ENCODE assay signal across 7 cellular contexts in genomic region chr12:49121047-49121696, GRCh38. TPM values are rescaled to one million over a fixed set of nuclear protein-coding genes. Genes with fewer than 3 reads are reported as not detected.
DNase-seq lines count a peak whose midpoint lies in the region; ATAC-seq and TF ChIP-seq lines count a peak whose summit lies in the region.

No MANE protein-coding gene starts in this region.

- peak; percentile 68 for DNase-seq in NCI-H748 (lab: John Stamatoyannopoulos, UW; ENCODE audit: unreplicated experiment)
- DNase-seq in chondrocyte (ENCODE audit: low spot score): no peak
- no peak for DNase-seq in lower lobe of right lung
- DNase-seq in naive thymus-derived CD8-positive, alpha-beta T cell: no peak
- DNase-seq in NCI-H1105 (lab: John Stamatoyannopoulos, UW): no peak

- H3K9me3 ChIP-seq in lower lobe of right lung: no peaks in the 10 kb centered on the region

- no peaks in the 10 kb centered on the region for H3K36me3 Mint-ChIP-seq in chondrocyte (ENCODE audit: low read depth)
- no peaks in the 10 kb centered on the region for H3K36me3 Mint-ChIP-seq in naive thymus-derived CD8-positive, alpha-beta T cell

- H3K4me3 Mint-ChIP-seq in chondrocyte (ENCODE audit: unreplicated experiment): no peak overlapping the region
- no peak overlapping the region for H3K4me3 Mint-ChIP-seq in naive thymus-derived CD8-positive, alpha-beta T cell

- no peaks in the 10 kb centered on the region for H3K36me3 ChIP-seq in lower lobe of right lung

- TF ChIP-seq CTCF in GM12872 (IDR thresholded peaks at IDR 0.05; ENCODE audit: insufficient read depth, low read depth, low read length) (peak; percentile 45; the same call in 2 of the 3 replicates), chondrocyte (IDR thresholded peaks at IDR 0.05) (peak; percentile 86), lower lobe of right lung (IDR thresholded peaks at IDR 0.05) (peak; percentile 65)

- H3K27ac Mint-ChIP-seq in chondrocyte (ENCODE audit: unreplicated experiment): no peak overlapping the region
- no peak overlapping the region for H3K27ac Mint-ChIP-seq in naive thymus-derived CD8-positive, alpha-beta T cell

- H3K27me3 ChIP-seq in lower lobe of right lung (ENCODE audit: low read depth): no peaks in the 10 kb centered on the region

- intact Hi-C loops in lower lobe of right lung (cut with DNase I): no loop called here

- POLR2A ChIA-PET in naive thymus-derived CD8-positive, alpha-beta T cell (lab: Charles Lee): interaction anchor here (0.6 to 1.1 kb wide), 3 partner anchors 10 to 25 kb away, joined by 3 read pairs; partner anchors contain the start of genes LMBR1L and TUBA1B

- H3K27ac ChIP-seq in lower lobe of right lung: no peak overlapping the region

- no peaks in the 10 kb centered on the region for H3K4me1 ChIP-seq in lower lobe of right lung

- H3K4me1 Mint-ChIP-seq in chondrocyte (ENCODE audit: low read depth): no peaks in the 10 kb centered on the region
- H3K4me1 Mint-ChIP-seq in naive thymus-derived CD8-positive, alpha-beta T cell: peaks cover 0 to 4% (median 1%) of the 10 kb centered on the region in 4 donors

- H3K9me3 Mint-ChIP-seq in chondrocyte (ENCODE audit: low read depth): no peaks in the 10 kb centered on the region
- no peaks in the 10 kb centered on the region for H3K9me3 Mint-ChIP-seq in naive thymus-derived CD8-positive, alpha-beta T cell

- peak; percentile 79 to 90 for ATAC-seq in lower lobe of right lung
- no peak for ATAC-seq in naive thymus-derived CD8-positive, alpha-beta T cell
- no peak for ATAC-seq in HG03280 (IDR thresholded peaks at IDR 0.05; ENCODE audit: unreplicated experiment)

- H3K27me3 Mint-ChIP-seq in chondrocyte (ENCODE audit: low read depth): no peaks in the 10 kb centered on the region
- H3K27me3 Mint-ChIP-seq in naive thymus-derived CD8-positive, alpha-beta T cell: no peaks in the 10 kb centered on the region

- H3K4me3 ChIP-seq in lower lobe of right lung: no peak overlapping the region

RNA-seq across cellular contexts. Expression of gene TUBA1B, which starts 10.0 kb away (rescaled TPM):
- total RNA-seq in chondrocyte (544 to 857 TPM (median 551 TPM) in 3 replicates), lower lobe of right lung (575 TPM)
- total RNA-seq in naive thymus-derived CD8-positive, alpha-beta T cell: 100 to 1,000 TPM; 157 to 161 TPM
- 100 to 1,000 TPM; 277 to 339 (median 333) TPM for polyA plus RNA-seq in naive thymus-derived CD8-positive, alpha-beta T cell

RNA-seq across cellular contexts. Expression of gene LMBR1L, which starts 10.5 kb away (rescaled TPM):
- total RNA-seq in chondrocyte (37.0 to 47.3 TPM (median 46.9 TPM) in 3 replicates), lower lobe of right lung (61.7 TPM)
- 100 to 1,000 TPM; 253 to 270 TPM for total RNA-seq in naive thymus-derived CD8-positive, alpha-beta T cell
- polyA plus RNA-seq in naive thymus-derived CD8-positive, alpha-beta T cell: 10 to 100 TPM; 34.0 to 45.8 (median 34.6) TPM

RNA-seq across cellular contexts. Expression of gene DHH, which starts 26.6 kb away (rescaled TPM):
- total RNA-seq in chondrocyte: 0.07 TPM in 1 of 3 replicates, not detected in the others
- 1.5 TPM for total RNA-seq in lower lobe of right lung
- total RNA-seq in naive thymus-derived CD8-positive, alpha-beta T cell: under 1 TPM; 0.27 to 0.47 TPM
- polyA plus RNA-seq in naive thymus-derived CD8-positive, alpha-beta T cell: not detected

RNA-seq across cellular contexts. Expression of gene RHEBL1, which starts 51.4 kb away (rescaled TPM):
- total RNA-seq in chondrocyte (0.64 to 0.95 TPM in 2 of 3 replicates, not detected in the other), lower lobe of right lung (1.5 TPM)
- total RNA-seq in naive thymus-derived CD8-positive, alpha-beta T cell: 1 to 10 TPM; 3.6 to 4.3 TPM
- 1 to 10 TPM; 3.0 to 3.6 (median 3.4) TPM for polyA plus RNA-seq in naive thymus-derived CD8-positive, alpha-beta T cell

Comparison
In these comparisons a context has a peak if more than half of its experiments do, and no peak if none do; other contexts are left out.
1. ATAC-seq: peak in lower lobe of right lung (2 of 2); none in naive thymus-derived CD8-positive, alpha-beta T cell (0 of 2) and HG03280 (single experiment).
2. Peak in every context shown above with its lines, with median percentiles within 50 percentile points of each other: CTCF ChIP-seq.